ENCODE assay signal across 19 cellular contexts in genomic region chr7:104275900-104276299, GRCh38. TPM values are rescaled to one million over a fixed set of nuclear protein-coding genes. Genes with fewer than 3 reads are reported as not detected.
A peak's percentile ranks its signal among the peaks of the same experiment; 100 is the strongest.
DNase-seq lines count a peak whose midpoint lies in the region; ATAC-seq lines count a peak whose summit lies in the region.
"Had no signal": no experiment of that assay in that cellular context is flagged by ENCODE, and none has a peak within 500 bp of the region (broad histone marks: within the 10 kb centered on the region; RNA-seq: fewer than 3 reads in every experiment).

No MANE protein-coding gene starts in this region.

- DNase-seq in activated CD8-positive, alpha-beta memory T cell treated with anti-CD3 and anti-CD28 coated beads, Interleukin-2, amount 10 ng/mL, durations not matched to agents 7 days and 5 days: no peak
- DNase-seq in activated CD8-positive, alpha-beta memory T cell treated with anti-CD3 and anti-CD28 coated beads, Interleukin-2, amount 50 U/mL, for 48 hours: no peak
- DNase-seq in M059J (ENCODE audit: low read depth) (peak; percentile 24), putamen (ENCODE audit: low spot score) (peak; percentile 58), NCI-H187 (lab: John Stamatoyannopoulos, UW) (no peak), NOMO-1 treated with DMSO at 0.1 percent for 48 hours (lab: John Stamatoyannopoulos, UW; ENCODE audit: unreplicated experiment) (no peak), T-cell (no peak)
- DNase-seq: activated naive CD8-positive, alpha-beta T cell treated with anti-CD3 and anti-CD28 coated beads, Interleukin-2, amount 10 ng/mL, durations not matched to agents 7 days and 5 days; CD8-positive, alpha-beta T cell; dermis blood vessel endothelial cell; KG1; NCI-H1436; NCI-H774 had no signal

- H3K27ac Mint-ChIP-seq in activated CD8-positive, alpha-beta memory T cell treated with anti-CD3 and anti-CD28 coated beads, Interleukin-2, amount 10 ng/mL, durations not matched to agents 7 days and 5 days: no peak overlapping the region
- no peak overlapping the region for H3K27ac Mint-ChIP-seq in activated T-helper 17 cell treated with anti-CD3 and anti-CD28 coated beads, Interleukin-2, amount 50 U/mL, for 72 hours
- no peak overlapping the region for H3K27ac Mint-ChIP-seq in T-cell
- H3K27ac Mint-ChIP-seq: activated naive CD8-positive, alpha-beta T cell treated with anti-CD3 and anti-CD28 coated beads, Interleukin-2, amount 10 ng/mL, durations not matched to agents 7 days and 5 days; CD8-positive, alpha-beta T cell; stimulated activated naive CD8-positive, alpha-beta T cell treated with anti-CD3 and anti-CD28 coated beads, Interleukin-15, Interleukin-2, amounts not matched to agents 100 ng/mL and 50 ng/mL, for 24 hours; type B pancreatic cell had no signal

- H3K36me3 Mint-ChIP-seq in activated CD8-positive, alpha-beta memory T cell treated with anti-CD3 and anti-CD28 coated beads, Interleukin-2, amount 10 ng/mL, durations not matched to agents 7 days and 5 days: no peaks in the 10 kb centered on the region
- no peaks in the 10 kb centered on the region for H3K36me3 Mint-ChIP-seq in activated T-helper 17 cell treated with anti-CD3 and anti-CD28 coated beads, Interleukin-2, amount 50 U/mL, for 72 hours (ENCODE audit: low read depth)
- H3K36me3 Mint-ChIP-seq in T-cell: no peaks in the 10 kb centered on the region
- H3K36me3 Mint-ChIP-seq: activated naive CD8-positive, alpha-beta T cell treated with anti-CD3 and anti-CD28 coated beads, Interleukin-2, amount 10 ng/mL, durations not matched to agents 7 days and 5 days; CD8-positive, alpha-beta T cell; type B pancreatic cell had no signal

- H3K4me3 Mint-ChIP-seq in activated CD8-positive, alpha-beta memory T cell treated with anti-CD3 and anti-CD28 coated beads, Interleukin-2, amount 10 ng/mL, durations not matched to agents 7 days and 5 days: no peak overlapping the region
- H3K4me3 Mint-ChIP-seq in activated T-helper 17 cell treated with anti-CD3 and anti-CD28 coated beads, Interleukin-2, amount 50 U/mL, for 72 hours: no peak overlapping the region
- no peak overlapping the region for H3K4me3 Mint-ChIP-seq in T-cell
- H3K4me3 Mint-ChIP-seq: activated naive CD8-positive, alpha-beta T cell treated with anti-CD3 and anti-CD28 coated beads, Interleukin-2, amount 10 ng/mL, durations not matched to agents 7 days and 5 days; CD8-positive, alpha-beta T cell; stimulated activated naive CD8-positive, alpha-beta T cell treated with anti-CD3 and anti-CD28 coated beads, Interleukin-15, Interleukin-2, amounts not matched to agents 100 ng/mL and 50 ng/mL, for 24 hours; type B pancreatic cell had no signal

- H3K4me1 Mint-ChIP-seq in activated CD8-positive, alpha-beta memory T cell treated with anti-CD3 and anti-CD28 coated beads, Interleukin-2, amount 10 ng/mL, durations not matched to agents 7 days and 5 days: peaks cover 2% of the 10 kb centered on the region
- H3K4me1 Mint-ChIP-seq in activated T-helper 17 cell treated with anti-CD3 and anti-CD28 coated beads, Interleukin-2, amount 50 U/mL, for 72 hours: peaks cover 4% of the 10 kb centered on the region
- H3K4me1 Mint-ChIP-seq in T-cell: no peaks in the 10 kb centered on the region
- H3K4me1 Mint-ChIP-seq: activated naive CD8-positive, alpha-beta T cell treated with anti-CD3 and anti-CD28 coated beads, Interleukin-2, amount 10 ng/mL, durations not matched to agents 7 days and 5 days had no signal

- POLR2A ChIA-PET in T-cell (lab: Charles Lee): no interaction called here

- no peaks in the 10 kb centered on the region for H3K9me3 Mint-ChIP-seq in activated CD8-positive, alpha-beta memory T cell treated with anti-CD3 and anti-CD28 coated beads, Interleukin-2, amount 10 ng/mL, durations not matched to agents 7 days and 5 days (ENCODE audit: low read depth)
- H3K9me3 Mint-ChIP-seq in activated T-helper 17 cell treated with anti-CD3 and anti-CD28 coated beads, Interleukin-2, amount 50 U/mL, for 72 hours: peaks cover 10% of the 10 kb centered on the region
- H3K9me3 Mint-ChIP-seq in T-cell: peaks cover 5 to 15% (median 12%) of the 10 kb centered on the region in 3 donors

- peaks cover 2% of the 10 kb centered on the region for H3K27me3 Mint-ChIP-seq in activated CD8-positive, alpha-beta memory T cell treated with anti-CD3 and anti-CD28 coated beads, Interleukin-2, amount 10 ng/mL, durations not matched to agents 7 days and 5 days
- peaks cover 21% of the 10 kb centered on the region for H3K27me3 Mint-ChIP-seq in activated T-helper 17 cell treated with anti-CD3 and anti-CD28 coated beads, Interleukin-2, amount 50 U/mL, for 72 hours
- peaks cover 12 to 13% of the 10 kb centered on the region in 2 donors for H3K27me3 Mint-ChIP-seq in T-cell

- peak; percentile 57 for ATAC-seq in activated CD8-positive, alpha-beta memory T cell treated with anti-CD3 and anti-CD28 coated beads, Interleukin-2, amount 10 ng/mL, durations not matched to agents 7 days and 5 days
- ATAC-seq in activated T-helper 17 cell treated with anti-CD3 and anti-CD28 coated beads, Interleukin-2, amount 50 U/mL, for 72 hours (replicated peaks): peak; percentile 92
- ATAC-seq in T-cell (replicated peaks in 1 of 4): no peak
- ATAC-seq: CD8-positive, alpha-beta T cell; HCT116; right cardiac atrium had no signal

- CTCF ChIA-PET in activated CD8-positive, alpha-beta memory T cell treated with anti-CD3 and anti-CD28 coated beads, Interleukin-2, amount 10 ng/mL, durations not matched to agents 7 days and 5 days (lab: Charles Lee): no interaction called here
- CTCF ChIA-PET in T-cell (lab: Charles Lee): interaction anchor here in 1 of 2 donors (0.7 kb wide), 1 partner anchor 369 kb away, joined by 3 read pairs; no protein-coding TSS in a partner anchor

RNA-seq across cellular contexts. Expression of gene LHFPL3, which starts 52.5 kb away (rescaled TPM):
- not detected for total RNA-seq in activated CD8-positive, alpha-beta memory T cell treated with anti-CD3 and anti-CD28 coated beads, Interleukin-2, amount 10 ng/mL, durations not matched to agents 7 days and 5 days
- total RNA-seq in M059J (2014; rRNA removed; shearing (Covaris generic)): not detected in 2 replicates
- total RNA-seq in activated T-helper 17 cell treated with anti-CD3 and anti-CD28 coated beads, Interleukin-2, amount 50 U/mL, for 72 hours: not detected
- total RNA-seq in T-cell: not detected
- total RNA-seq: activated naive CD8-positive, alpha-beta T cell treated with anti-CD3 and anti-CD28 coated beads, Interleukin-2, amount 10 ng/mL, durations not matched to agents 7 days and 5 days; CD8-positive, alpha-beta T cell; dermis blood vessel endothelial cell; glomerular endothelial cell; right cardiac atrium had no signal

Comparison
In these comparisons a context has a peak if more than half of its experiments do, and no peak if none do; other contexts are left out.
1. ATAC-seq: peak in activated CD8-positive, alpha-beta memory T cell treated with anti-CD3 and anti-CD28 coated beads, Interleukin-2, amount 10 ng/mL, durations not matched to agents 7 days and 5 days (single experiment) and activated T-helper 17 cell treated with anti-CD3 and anti-CD28 coated beads, Interleukin-2, amount 50 U/mL, for 72 hours (single experiment); none in T-cell (0 of 4).
2. DNase-seq: peak in M059J (single experiment) and putamen (single experiment); none in activated CD8-positive, alpha-beta memory T cell treated with anti-CD3 and anti-CD28 coated beads, Interleukin-2, amount 10 ng/mL, durations not matched to agents 7 days and 5 days (single experiment), activated CD8-positive, alpha-beta memory T cell treated with anti-CD3 and anti-CD28 coated beads, Interleukin-2, amount 50 U/mL, for 48 hours (single experiment), NCI-H187 (0 of 2), NOMO-1 treated with DMSO at 0.1 percent for 48 hours (single experiment) and T-cell (0 of 34).